In genomic region chr1:31793586-31794285, GRCh38 we compare ENCODE assay signal across 26 cellular contexts. TPM values are rescaled to one million over a fixed set of nuclear protein-coding genes. Genes with fewer than 3 reads are reported as not detected.
DNase-seq lines count a peak whose midpoint lies in the region; ATAC-seq, FAIRE-seq and TF ChIP-seq lines count a peak whose summit lies in the region.
"Had no signal": no experiment of that assay in that cellular context is flagged by ENCODE, and none has a peak within 500 bp of the region (broad histone marks: within the 10 kb centered on the region; RNA-seq: fewer than 3 reads in every experiment).

No MANE protein-coding gene starts in this region.

- H3K36me3 ChIP-seq in astrocyte (ENCODE audit: insufficient read depth, low read length) (peaks cover 13% of the 10 kb centered on the region), smooth muscle cell (ENCODE audit: low read depth) (no peaks in the 10 kb centered on the region)
- H3K36me3 ChIP-seq: breast epithelium, gastroesophageal sphincter, neural progenitor cell, suprapubic skin, uterus had no signal

- H2AFZ ChIP-seq in astrocyte (ENCODE audit: low read depth, low read length) (no peak overlapping the region), smooth muscle cell (ENCODE audit: low read depth) (no peak overlapping the region)
- H2AFZ ChIP-seq: neural progenitor cell had no signal

- FAIRE-seq in astrocyte (lab: Jason Lieb, UNC), result no peak
- FAIRE-seq: GM12878, H54, RCC 7860, TTC549 had no signal

- ATAC-seq in activated naive CD8-positive, alpha-beta T cell treated with anti-CD3 and anti-CD28 coated beads, Interleukin-2, amount 10 ng/mL, durations not matched to agents 7 days and 5 days (ENCODE audit: low read depth), result no peak
- no peak for ATAC-seq in activated naive CD8-positive, alpha-beta T cell treated with anti-CD3 and anti-CD28 coated beads, Interleukin-2, amount 50 U/mL, for 24 hours
- ATAC-seq in HG02981 (IDR thresholded peaks at IDR 0.05; ENCODE audit: unreplicated experiment), result no peak
- ATAC-seq: gastroesophageal sphincter; GM12878; stimulated activated effector memory CD8-positive, alpha-beta T cell treated with anti-CD3 and anti-CD28 coated beads, Interleukin-12 subunit alpha, Interleukin-12 subunit beta, amount 100 ng/mL, for 72 hours had no signal

- H3K27ac ChIP-seq in astrocyte (ENCODE audit: low read depth, low read length) (no peak overlapping the region), smooth muscle cell (ENCODE audit: low read depth) (no peak overlapping the region)
- H3K27ac ChIP-seq: breast epithelium, C4-2B, gastroesophageal sphincter, neural progenitor cell, SJSA1, skin epidermis, suprapubic skin, uterus had no signal

- H3K9ac ChIP-seq in astrocyte (ENCODE audit: low read length) (peak overlapping the region; percentile 3), smooth muscle cell (ENCODE audit: low read depth) (no peak overlapping the region)
- H3K9ac ChIP-seq: neural progenitor cell had no signal

- 86% methylated on average over 13 of the region's 13 CpGs for WGBS in smooth muscle cell (ENCODE audit: low lambda C conversion rate)

- TF ChIP-seq CTCF in astrocyte (IDR thresholded peaks at IDR 0.05; ENCODE audit: insufficient read depth, low read depth, low read length) (no peak), progenitor cell of endocrine pancreas (IDR thresholded peaks at IDR 0.05; ENCODE audit: unreplicated experiment) (no peak), smooth muscle cell (IDR thresholded peaks at IDR 0.05; ENCODE audit: borderline replicate concordance, insufficient read depth, poor library complexity, severe bottlenecking) (no peak)

- peaks cover 7% of the 10 kb centered on the region for H3K4me1 Mint-ChIP-seq in activated naive CD8-positive, alpha-beta T cell treated with anti-CD3 and anti-CD28 coated beads, Interleukin-2, amount 10 ng/mL, durations not matched to agents 7 days and 5 days
- peaks cover under 1% of the 10 kb centered on the region for H3K4me1 Mint-ChIP-seq in activated naive CD8-positive, alpha-beta T cell treated with anti-CD3 and anti-CD28 coated beads, Interleukin-2, amount 50 U/mL, for 24 hours
- H3K4me1 Mint-ChIP-seq in astrocyte (ENCODE audit: low read depth, unreplicated experiment), result peaks cover 27% of the 10 kb centered on the region
- H3K4me1 Mint-ChIP-seq in progenitor cell of endocrine pancreas (ENCODE audit: low read depth), result no peaks in the 10 kb centered on the region

- no peak overlapping the region for H3K4me3 ChIP-seq in astrocyte (ENCODE audit: insufficient read depth, low read depth, low read length)
- no peak overlapping the region for H3K4me3 ChIP-seq in smooth muscle cell
- H3K4me3 ChIP-seq: breast epithelium, gastroesophageal sphincter, GM12878, neural progenitor cell, SJSA1, skin epidermis, suprapubic skin, uterus had no signal

- H4K20me1 ChIP-seq in astrocyte (ENCODE audit: insufficient read depth, low read length), result peaks cover 80% of the 10 kb centered on the region
- H4K20me1 ChIP-seq in smooth muscle cell (ENCODE audit: low read depth), result peaks cover 20% of the 10 kb centered on the region

- H3K27me3 ChIP-seq in astrocyte (ENCODE audit: insufficient read depth, low read length) (no peaks in the 10 kb centered on the region), smooth muscle cell (ENCODE audit: low read depth) (no peaks in the 10 kb centered on the region)
- H3K27me3 ChIP-seq: breast epithelium, neural progenitor cell, SJSA1, uterus had no signal

- no peak overlapping the region for H3K4me3 Mint-ChIP-seq in activated naive CD8-positive, alpha-beta T cell treated with anti-CD3 and anti-CD28 coated beads, Interleukin-2, amount 10 ng/mL, durations not matched to agents 7 days and 5 days
- H3K4me3 Mint-ChIP-seq in activated naive CD8-positive, alpha-beta T cell treated with anti-CD3 and anti-CD28 coated beads, Interleukin-2, amount 50 U/mL, for 24 hours, result no peak overlapping the region
- H3K4me3 Mint-ChIP-seq in astrocyte (ENCODE audit: unreplicated experiment) (no peak overlapping the region), progenitor cell of endocrine pancreas (ENCODE audit: low read depth) (no peak overlapping the region)
- H3K4me3 Mint-ChIP-seq: activated CD4-positive, alpha-beta T cell treated with anti-CD3 and anti-CD28 coated beads, Interleukin-2, amount 10 ng/mL, durations not matched to agents 24 days and 14 days; neural progenitor cell; stimulated activated effector memory CD8-positive, alpha-beta T cell treated with anti-CD3 and anti-CD28 coated beads, Interleukin-12 subunit alpha, Interleukin-12 subunit beta, amount 100 ng/mL, for 72 hours had no signal

- H3F3A ChIP-seq in smooth muscle cell (ENCODE audit: low read depth), result peaks cover 11% of the 10 kb centered on the region

- POLR2A ChIA-PET in activated naive CD8-positive, alpha-beta T cell treated with anti-CD3 and anti-CD28 coated beads, Interleukin-2, amount 10 ng/mL, durations not matched to agents 7 days and 5 days (lab: Charles Lee), result interaction anchor here (0.6 kb wide), 1 partner anchor 265 kb away, joined by 4 read pairs; no protein-coding TSS in a partner anchor

- H3K27ac Mint-ChIP-seq in activated naive CD8-positive, alpha-beta T cell treated with anti-CD3 and anti-CD28 coated beads, Interleukin-2, amount 10 ng/mL, durations not matched to agents 7 days and 5 days, result no peak overlapping the region
- no peak overlapping the region for H3K27ac Mint-ChIP-seq in activated naive CD8-positive, alpha-beta T cell treated with anti-CD3 and anti-CD28 coated beads, Interleukin-2, amount 50 U/mL, for 24 hours
- no peak overlapping the region for H3K27ac Mint-ChIP-seq in astrocyte (ENCODE audit: unreplicated experiment)
- H3K27ac Mint-ChIP-seq in progenitor cell of endocrine pancreas, result no peak overlapping the region
- H3K27ac Mint-ChIP-seq: activated CD4-positive, alpha-beta T cell treated with anti-CD3 and anti-CD28 coated beads, Interleukin-2, amount 10 ng/mL, durations not matched to agents 24 days and 14 days; stimulated activated effector memory CD8-positive, alpha-beta T cell treated with anti-CD3 and anti-CD28 coated beads, Interleukin-12 subunit alpha, Interleukin-12 subunit beta, amount 100 ng/mL, for 72 hours had no signal

- H3K9me3 Mint-ChIP-seq in activated naive CD8-positive, alpha-beta T cell treated with anti-CD3 and anti-CD28 coated beads, Interleukin-2, amount 10 ng/mL, durations not matched to agents 7 days and 5 days, result no peaks in the 10 kb centered on the region
- no peaks in the 10 kb centered on the region for H3K9me3 Mint-ChIP-seq in activated naive CD8-positive, alpha-beta T cell treated with anti-CD3 and anti-CD28 coated beads, Interleukin-2, amount 50 U/mL, for 24 hours
- no peaks in the 10 kb centered on the region for H3K9me3 Mint-ChIP-seq in astrocyte (ENCODE audit: unreplicated experiment)
- no peaks in the 10 kb centered on the region for H3K9me3 Mint-ChIP-seq in progenitor cell of endocrine pancreas (ENCODE audit: low read depth)
- H3K9me3 Mint-ChIP-seq: activated CD4-positive, alpha-beta T cell treated with anti-CD3 and anti-CD28 coated beads, Interleukin-2, amount 10 ng/mL, durations not matched to agents 24 days and 14 days; neural progenitor cell; stimulated activated effector memory CD8-positive, alpha-beta T cell treated with anti-CD3 and anti-CD28 coated beads, Interleukin-12 subunit alpha, Interleukin-12 subunit beta, amount 100 ng/mL, for 72 hours had no signal

- H3K4me1 ChIP-seq in astrocyte (ENCODE audit: insufficient read depth, low read length), result peaks cover 53% of the 10 kb centered on the region
- H3K4me1 ChIP-seq in smooth muscle cell (ENCODE audit: low read depth), result peaks cover 16% of the 10 kb centered on the region

- H3K27me3 Mint-ChIP-seq in activated naive CD8-positive, alpha-beta T cell treated with anti-CD3 and anti-CD28 coated beads, Interleukin-2, amount 10 ng/mL, durations not matched to agents 7 days and 5 days, result peaks cover 10% of the 10 kb centered on the region
- H3K27me3 Mint-ChIP-seq in activated naive CD8-positive, alpha-beta T cell treated with anti-CD3 and anti-CD28 coated beads, Interleukin-2, amount 50 U/mL, for 24 hours, result no peaks in the 10 kb centered on the region
- H3K27me3 Mint-ChIP-seq in astrocyte (ENCODE audit: low read depth, unreplicated experiment), result peaks cover 10% of the 10 kb centered on the region
- peaks cover 30% of the 10 kb centered on the region for H3K27me3 Mint-ChIP-seq in progenitor cell of endocrine pancreas

- peak; percentile 14 for DNase-seq in activated naive CD8-positive, alpha-beta T cell treated with anti-CD3 and anti-CD28 coated beads, Interleukin-2, amount 10 ng/mL, durations not matched to agents 7 days and 5 days
- DNase-seq in activated naive CD8-positive, alpha-beta T cell treated with anti-CD3 and anti-CD28 coated beads, Interleukin-2, amount 50 U/mL, for 24 hours, result no peak
- no peak for DNase-seq in astrocyte (ENCODE audit: low read depth)
- DNase-seq in mesenteric fat pad (ENCODE audit: low spot score), result peak; percentile 75
- peak; percentile 38 for DNase-seq in ureter (ENCODE audit: low spot score)
- DNase-seq in progenitor cell of endocrine pancreas (ENCODE audit: low spot score, unreplicated experiment), result no peak
- DNase-seq in smooth muscle cell (lab: John Stamatoyannopoulos, UW; ENCODE audit: unreplicated experiment), result no peak
- DNase-seq: activated CD4-positive, alpha-beta T cell treated with anti-CD3 and anti-CD28 coated beads, Interleukin-2, amount 10 ng/mL, durations not matched to agents 24 days and 14 days; Calu3; cortex of kidney; NCI-H2171 treated with DMSO at 0.1 percent for 48 hours; NCI-H526 treated with DMSO at 0.1 percent for 48 hours had no signal

- no peaks in the 10 kb centered on the region for H3K36me3 Mint-ChIP-seq in activated naive CD8-positive, alpha-beta T cell treated with anti-CD3 and anti-CD28 coated beads, Interleukin-2, amount 10 ng/mL, durations not matched to agents 7 days and 5 days
- no peaks in the 10 kb centered on the region for H3K36me3 Mint-ChIP-seq in activated naive CD8-positive, alpha-beta T cell treated with anti-CD3 and anti-CD28 coated beads, Interleukin-2, amount 50 U/mL, for 24 hours (ENCODE audit: low read depth)
- H3K36me3 Mint-ChIP-seq in astrocyte (ENCODE audit: low read depth, unreplicated experiment), result no peaks in the 10 kb centered on the region
- no peaks in the 10 kb centered on the region for H3K36me3 Mint-ChIP-seq in progenitor cell of endocrine pancreas (ENCODE audit: insufficient read depth)
- H3K36me3 Mint-ChIP-seq: neural progenitor cell; stimulated activated effector memory CD8-positive, alpha-beta T cell treated with anti-CD3 and anti-CD28 coated beads, Interleukin-12 subunit alpha, Interleukin-12 subunit beta, amount 100 ng/mL, for 72 hours had no signal

- H3K79me2 ChIP-seq in astrocyte (ENCODE audit: insufficient read depth, low read length), result peaks cover 55% of the 10 kb centered on the region
- H3K79me2 ChIP-seq in smooth muscle cell (ENCODE audit: low read depth), result peaks cover 40% of the 10 kb centered on the region

- no peak overlapping the region for H3K4me2 ChIP-seq in astrocyte (ENCODE audit: low read length)
- H3K4me2 ChIP-seq in smooth muscle cell, result no peak overlapping the region
- H3K4me2 ChIP-seq: neural progenitor cell had no signal

- H3K9me3 ChIP-seq in astrocyte (ENCODE audit: insufficient read depth, low read depth, low read length) (no peaks in the 10 kb centered on the region), smooth muscle cell (replicated peaks; ENCODE audit: low read depth) (no peaks in the 10 kb centered on the region)
- H3K9me3 ChIP-seq: breast epithelium, gastroesophageal sphincter, SJSA1, suprapubic skin, uterus had no signal

RNA-seq across cellular contexts. Expression of gene SPOCD1, which starts 22.1 kb away (rescaled TPM):
- under 1 TPM; 0.34 to 0.36 TPM for total RNA-seq in activated naive CD8-positive, alpha-beta T cell treated with anti-CD3 and anti-CD28 coated beads, Interleukin-2, amount 10 ng/mL, durations not matched to agents 7 days and 5 days
- 27.8 and 28.0 TPM in 2 replicates for total RNA-seq in astrocyte
- total RNA-seq in mesenteric fat pad, result 9.5 TPM
- total RNA-seq in ureter, result 39.8 TPM
- 0.36 and 0.91 TPM in 2 replicates for total RNA-seq in progenitor cell of endocrine pancreas
- total RNA-seq in smooth muscle cell, result 39.5 and 43.8 TPM in 2 replicates
- 45.3 and 46.1 TPM in 2 replicates for polyA plus RNA-seq in smooth muscle cell
- total RNA-seq: activated CD4-positive, alpha-beta T cell treated with anti-CD3 and anti-CD28 coated beads, Interleukin-2, amount 10 ng/mL, durations not matched to agents 24 days and 14 days had no signal

RNA-seq across cellular contexts. Expression of gene ADGRB2, which starts 29.6 kb away (rescaled TPM):
- total RNA-seq in activated naive CD8-positive, alpha-beta T cell treated with anti-CD3 and anti-CD28 coated beads, Interleukin-2, amount 10 ng/mL, durations not matched to agents 7 days and 5 days, result under 1 TPM; 0.74 to 0.75 TPM
- total RNA-seq in astrocyte (25.1 and 25.8 TPM in 2 replicates), mesenteric fat pad (3.9 TPM), ureter (7.5 TPM), progenitor cell of endocrine pancreas (4.6 and 5.5 TPM in 2 replicates), smooth muscle cell (8.8 and 10.6 TPM in 2 replicates)
- 7.5 and 9.4 TPM in 2 replicates for polyA plus RNA-seq in smooth muscle cell

Comparison
In these comparisons a context has a peak if more than half of its experiments do, and no peak if none do; other contexts are left out.
1. DNase-seq: peak in activated naive CD8-positive, alpha-beta T cell treated with anti-CD3 and anti-CD28 coated beads, Interleukin-2, amount 10 ng/mL, durations not matched to agents 7 days and 5 days (single experiment), mesenteric fat pad (single experiment) and ureter (single experiment); none in activated naive CD8-positive, alpha-beta T cell treated with anti-CD3 and anti-CD28 coated beads, Interleukin-2, amount 50 U/mL, for 24 hours (single experiment), astrocyte (single experiment), progenitor cell of endocrine pancreas (single experiment) and smooth muscle cell (single experiment).